Comparison of ENCODE assay signal across 14 cellular contexts in genomic region chr15:44554934-44555723, GRCh38. TPM values are rescaled to one million over a fixed set of nuclear protein-coding genes. Genes with fewer than 3 reads are reported as not detected.
DNase-seq lines count a peak whose midpoint lies in the region; ATAC-seq and TF ChIP-seq lines count a peak whose summit lies in the region.
"Had no signal": no experiment of that assay in that cellular context is flagged by ENCODE, and none has a peak within 500 bp of the region (broad histone marks: within the 10 kb centered on the region; RNA-seq: fewer than 3 reads in every experiment).

No MANE protein-coding gene starts in this region.

- no peak for ATAC-seq in activated T-helper 17 cell treated with anti-CD3 and anti-CD28 coated beads, Interleukin-2, amount 50 U/mL, for 72 hours (replicated peaks)
- ATAC-seq in left ventricle myocardium superior = peak; percentile 82
- ATAC-seq in HG03469 (IDR thresholded peaks at IDR 0.05; ENCODE audit: unreplicated experiment) = no peak

- intact Hi-C loops in left ventricle myocardium superior (cut with micrococcal nuclease) = no loop called here

- H3K27ac Mint-ChIP-seq in activated T-helper 17 cell treated with anti-CD3 and anti-CD28 coated beads, Interleukin-2, amount 50 U/mL, for 72 hours = peak overlapping the region; percentile 36
- H3K27ac Mint-ChIP-seq in type B pancreatic cell = peak overlapping the region; percentile 80

- in situ Hi-C loops in ACHN (cut with HindIII; ENCODE audit: low pct_ligation_motif_present, low pct_unique_long_range_greater_than_20kb, low sequenced_read_pairs) = no loop called here

- no peaks in the 10 kb centered on the region for H3K27me3 Mint-ChIP-seq in activated T-helper 17 cell treated with anti-CD3 and anti-CD28 coated beads, Interleukin-2, amount 50 U/mL, for 72 hours
- no peaks in the 10 kb centered on the region for H3K27me3 Mint-ChIP-seq in type B pancreatic cell
- H3K27me3 Mint-ChIP-seq: IgD-negative memory B cell; stimulated activated naive CD8-positive, alpha-beta T cell treated with anti-CD3 and anti-CD28 coated beads, Interleukin-15, Interleukin-2, amounts not matched to agents 100 ng/mL and 50 ng/mL, for 24 hours had no signal

- H3K36me3 Mint-ChIP-seq in activated T-helper 17 cell treated with anti-CD3 and anti-CD28 coated beads, Interleukin-2, amount 50 U/mL, for 72 hours (ENCODE audit: low read depth) = peaks cover 96% of the 10 kb centered on the region
- H3K36me3 Mint-ChIP-seq in type B pancreatic cell = peaks cover 31% of the 10 kb centered on the region
- H3K36me3 Mint-ChIP-seq: IgD-negative memory B cell had no signal

- DNase-seq in stimulated activated naive CD4-positive, alpha-beta T cell (lab: John Stamatoyannopoulos, UW) = peak in 4 of 6 experiments; percentile 5 to 64 (median 46)
- DNase-seq in stimulated activated naive CD4-positive, alpha-beta T cell treated with Interleukin-2 at 50 U/mL for 16 hours (lab: John Stamatoyannopoulos, UW) = no peak
- DNase-seq in left ventricle myocardium superior (no peak), type B pancreatic cell (ENCODE audit: extremely low spot score, unreplicated experiment) (no peak), ACHN (no peak), KG1 (lab: John Stamatoyannopoulos, UW) (no peak)
- DNase-seq: endodermal cell; NCI-H1105 treated with DMSO at 0.1 percent for 48 hours; NCI-H510A treated with DMSO at 0.1 percent for 48 hours; stimulated activated CD4-positive, alpha-beta T cell treated with anti-CD3 and anti-CD28 coated beads, Interleukin-2, amount 100 ng/mL, for 48 hours had no signal

- no peak for TF ChIP-seq CTCF in type B pancreatic cell (conservative IDR thresholded peaks at IDR 0.05)

- H3K4me3 Mint-ChIP-seq in activated T-helper 17 cell treated with anti-CD3 and anti-CD28 coated beads, Interleukin-2, amount 50 U/mL, for 72 hours = no peak overlapping the region
- no peak overlapping the region for H3K4me3 Mint-ChIP-seq in type B pancreatic cell
- H3K4me3 Mint-ChIP-seq: endodermal cell; IgD-negative memory B cell; stimulated activated naive CD8-positive, alpha-beta T cell treated with anti-CD3 and anti-CD28 coated beads, Interleukin-15, Interleukin-2, amounts not matched to agents 100 ng/mL and 50 ng/mL, for 24 hours had no signal

- peaks cover 20% of the 10 kb centered on the region for H3K4me1 Mint-ChIP-seq in activated T-helper 17 cell treated with anti-CD3 and anti-CD28 coated beads, Interleukin-2, amount 50 U/mL, for 72 hours
- no peaks in the 10 kb centered on the region for H3K4me1 Mint-ChIP-seq in type B pancreatic cell (ENCODE audit: unreplicated experiment)

- H3K9me3 Mint-ChIP-seq in activated T-helper 17 cell treated with anti-CD3 and anti-CD28 coated beads, Interleukin-2, amount 50 U/mL, for 72 hours = no peaks in the 10 kb centered on the region
- no peaks in the 10 kb centered on the region for H3K9me3 Mint-ChIP-seq in type B pancreatic cell
- H3K9me3 Mint-ChIP-seq: endodermal cell; IgD-negative memory B cell; stimulated activated naive CD8-positive, alpha-beta T cell treated with anti-CD3 and anti-CD28 coated beads, Interleukin-15, Interleukin-2, amounts not matched to agents 100 ng/mL and 50 ng/mL, for 24 hours had no signal

RNA-seq across cellular contexts. Expression of gene EIF3J, which starts 18.2 kb away (rescaled TPM):
- total RNA-seq in activated T-helper 17 cell treated with anti-CD3 and anti-CD28 coated beads, Interleukin-2, amount 50 U/mL, for 72 hours = 10 to 100 TPM; 43.5 to 99.1 TPM
- 99.3 TPM for total RNA-seq in left ventricle myocardium superior
- total RNA-seq in type B pancreatic cell (ENCODE audit: low replicate concordance) = 60.9 and 91.1 TPM in 2 replicates

Comparison
In these comparisons a context has a peak if more than half of its experiments do, and no peak if none do; other contexts are left out.
1. DNase-seq: peak in stimulated activated naive CD4-positive, alpha-beta T cell (4 of 6); none in stimulated activated naive CD4-positive, alpha-beta T cell treated with Interleukin-2 at 50 U/mL for 16 hours (single experiment), left ventricle myocardium superior (single experiment), type B pancreatic cell (single experiment), ACHN (single experiment) and KG1 (single experiment).